1 cellular context compared by ENCODE assay signal in genomic region chr1:171740356-171740863, GRCh38.
TF ChIP-seq lines count a peak whose summit lies in the region.

No MANE protein-coding gene starts in this region.

TF ChIP-seq in GM12878, 131 proteins besides CTCF, POLR2A, EP300 and RAD21 (continued from another document):
- TF ChIP-seq PBX3 (IDR thresholded peaks at IDR 0.05; ENCODE audit: insufficient replicate concordance, low read depth, low read length) (no peak), E2F4 (IDR thresholded peaks at IDR 0.05; ENCODE audit: low read depth, low read length) (no peak), KLF5 (IDR thresholded peaks at IDR 0.05; ENCODE audit: partially characterized antibody) (no peak), RFX5 (IDR thresholded peaks at IDR 0.05; ENCODE audit: low read depth, low read length) (no peak), TCF3 (IDR thresholded peaks at IDR 0.05; ENCODE audit: borderline replicate concordance, insufficient read depth, low read depth, low read length) (no peak), REST (IDR thresholded peaks at IDR 0.05; ENCODE audit: low read depth, low read length) (no peak)
